1 cellular context compared by ENCODE assay signal in genomic region chr5:164680216-164680615, GRCh38.
TF ChIP-seq lines count a peak whose summit lies in the region.

No MANE protein-coding gene starts in this region.

TF ChIP-seq in GM23338, 12 proteins besides CTCF, POLR2A, EP300 and RAD21 (continued from another document):
- TF ChIP-seq ZNF462 (CRISPR knock-in tag; IDR thresholded peaks at IDR 0.05) = 0 out of 2 replicates have a peak, but pooled peaks have one; percentile 10
